ENCODE assay signal across 8 cellular contexts in the genomic region with DNA sequence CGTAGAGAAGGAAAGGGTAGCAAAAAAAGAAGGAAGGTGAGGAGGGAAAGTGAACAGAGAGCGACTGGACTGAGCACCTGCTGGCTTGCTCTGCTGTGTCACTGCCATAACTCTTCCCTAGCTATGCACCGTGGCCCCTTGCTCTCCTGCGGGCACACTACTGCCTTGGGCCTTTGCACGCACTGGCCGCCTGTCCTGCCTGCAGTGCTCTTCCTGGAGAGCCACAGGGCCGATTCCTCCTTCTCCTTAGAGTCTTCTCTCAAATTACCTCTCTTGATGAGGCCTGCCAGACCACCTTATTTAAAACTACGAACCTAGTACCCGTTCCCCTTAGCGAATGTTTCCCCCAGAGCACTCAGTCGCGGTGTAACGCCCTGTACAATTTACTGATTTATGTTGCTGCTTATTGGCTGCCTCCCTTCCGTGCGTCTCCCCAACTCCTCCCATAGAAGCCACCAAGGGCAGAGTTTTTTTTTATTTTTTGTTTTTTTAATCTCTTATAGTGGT.
DNase-seq lines count a peak whose midpoint lies in the region; ATAC-seq and TF ChIP-seq lines count a peak whose summit lies in the region.

No MANE protein-coding gene starts in this region.

- no peak overlapping the region for H3K9ac ChIP-seq in H9 (ENCODE audit: extremely low read depth, insufficient read length, low read length)

- no peak overlapping the region for H3K23ac ChIP-seq in H9 (ENCODE audit: insufficient read length, low read depth, low read length)

- peaks cover 11% of the 10 kb centered on the region for H3K4me1 ChIP-seq in H9 (ENCODE audit: insufficient read depth, low read length)

- H3K9me3 Mint-ChIP-seq in H9 (no peaks in the 10 kb centered on the region), T-cell (no peaks in the 10 kb centered on the region), neural crest cell (no peaks in the 10 kb centered on the region)

- H4K91ac ChIP-seq in H9 (ENCODE audit: insufficient read length, low read depth, low read length): no peak overlapping the region

- H4K20me1 ChIP-seq in H9 (ENCODE audit: control insufficient read depth, insufficient read depth, insufficient read length): no peaks in the 10 kb centered on the region

- CTCF ChIA-PET in T-cell (lab: Charles Lee): no interaction called here

- no peak overlapping the region for H3K56ac ChIP-seq in H9 (ENCODE audit: insufficient read length, low read depth, low read length)

- H3T11ph ChIP-seq in H9 (ENCODE audit: low read length): no peak overlapping the region

- no peak overlapping the region for H2BK12ac ChIP-seq in H9 (ENCODE audit: insufficient read length, low read depth, low read length)

- POLR2A ChIA-PET in T-cell (lab: Charles Lee): no interaction called here

- TF ChIP-seq CTCF in H9 (conservative IDR thresholded peaks at IDR 0.05): no peak
- no peak for TF ChIP-seq CTCF in neural crest cell (conservative IDR thresholded peaks at IDR 0.05)

- WGBS in H9 (ENCODE audit: extremely low coverage, insufficient read length, low lambda C conversion rate): no CpG with 5 or more reads among the region's 15 CpGs

- no peak overlapping the region for H4K8ac ChIP-seq in H9 (replicated peaks; ENCODE audit: insufficient read length, low read depth, low read length)

- H3K27ac Mint-ChIP-seq in H9: peak overlapping the region in 2 of 3 experiments; percentile 14 to 95; a peak in 4 of 7 replicates
- H3K27ac Mint-ChIP-seq in T-cell: peak overlapping the region; percentile 93 to 97
- peak overlapping the region; percentile 76 for H3K27ac Mint-ChIP-seq in neural crest cell (ENCODE audit: unreplicated experiment)

- H3K14ac ChIP-seq in H9 (ENCODE audit: insufficient read depth, low read length): no peak overlapping the region

- H3K4me3 Mint-ChIP-seq in H9: peak overlapping the region in 1 of 2 experiments; percentile 19; a peak in 4 of 5 replicates
- peak overlapping the region; percentile 81 to 94 (median 89) for H3K4me3 Mint-ChIP-seq in T-cell
- peak overlapping the region; percentile 61 for H3K4me3 Mint-ChIP-seq in neural crest cell

- H3K27ac ChIP-seq in H9 (ENCODE audit: insufficient read length, low read depth, low read length): no peak overlapping the region
- H3K27ac ChIP-seq in cingulate gyrus (ENCODE audit: low read depth, low read length): peak overlapping the region; percentile 32

- H2BK5ac ChIP-seq in H9 (ENCODE audit: insufficient read length, low read length): no peak overlapping the region

- no peak overlapping the region for H4K5ac ChIP-seq in H9 (ENCODE audit: insufficient read length, low read depth, low read length)

- no peaks in the 10 kb centered on the region for H3K79me1 ChIP-seq in H9 (ENCODE audit: insufficient read depth, low read depth, low read length, poor library complexity, severe bottlenecking)

- no peak overlapping the region for H3K4ac ChIP-seq in H9 (ENCODE audit: low read depth, low read length)

- peak; percentile 49 to 68 (median 50) for ATAC-seq in T-cell (replicated peaks in 1 of 4)
- no peak for ATAC-seq in GM18858 (IDR thresholded peaks at IDR 0.05; ENCODE audit: unreplicated experiment)
- no peak for ATAC-seq in HG03108 (IDR thresholded peaks at IDR 0.05; ENCODE audit: unreplicated experiment)

- no peaks in the 10 kb centered on the region for H3K9me3 ChIP-seq in H9 (ENCODE audit: control insufficient read depth, low read depth, low read length)

- DNase-seq in H9: no peak
- DNase-seq in T-cell: peak in 26 of 34 experiments; percentile 30 to 77 (median 56)
- DNase-seq in neural crest cell (ENCODE audit: low read depth, low spot score): no peak
- DNase-seq in NCI-H146 (lab: John Stamatoyannopoulos, UW): no peak
- no peak for DNase-seq in T1000 (lab: John Stamatoyannopoulos, UW)

- H3K27me3 ChIP-seq in H9 (ENCODE audit: insufficient read depth, low read length): no peaks in the 10 kb centered on the region

- H3K79me2 ChIP-seq in H9 (ENCODE audit: insufficient read depth, low read length): no peaks in the 10 kb centered on the region

- H3K18ac ChIP-seq in H9 (ENCODE audit: insufficient read length, low read depth, low read length): no peak overlapping the region

- H2BK120ac ChIP-seq in H9 (ENCODE audit: low read depth, low read length, poor library complexity, severe bottlenecking): no peak overlapping the region

- H3K4me2 ChIP-seq in H9 (ENCODE audit: insufficient read depth, insufficient read length, low read length): no peak overlapping the region

- no peak overlapping the region for H2AK5ac ChIP-seq in H9 (ENCODE audit: insufficient read length, low read length)

- H3K23me2 ChIP-seq in H9 (ENCODE audit: insufficient read length, low read depth, low read length, poor library complexity, severe bottlenecking): no peaks in the 10 kb centered on the region

- H3K36me3 Mint-ChIP-seq in H9 (ENCODE audit: insufficient read depth in 1 of 3, low read depth in 3 of 3): peaks cover 0 to 2% (median 0%) of the 10 kb centered on the region in 3 experiments; a peak in 2 of 7 replicates
- H3K36me3 Mint-ChIP-seq in T-cell: no peaks in the 10 kb centered on the region
- no peaks in the 10 kb centered on the region for H3K36me3 Mint-ChIP-seq in neural crest cell (ENCODE audit: low read depth)

- H3K27me3 Mint-ChIP-seq in H9 (ENCODE audit: low read depth) (no peaks in the 10 kb centered on the region; the same call in none of the 2 replicates), T-cell (no peaks in the 10 kb centered on the region), neural crest cell (ENCODE audit: low read depth) (no peaks in the 10 kb centered on the region)

- H2BK15ac ChIP-seq in H9 (ENCODE audit: low read depth, low read length): no peak overlapping the region

- H3K4me1 Mint-ChIP-seq in H9: peaks cover 37 to 42% of the 10 kb centered on the region in 2 experiments
- peaks cover 66 to 76% (median 70%) of the 10 kb centered on the region in 3 donors for H3K4me1 Mint-ChIP-seq in T-cell
- peaks cover 54% of the 10 kb centered on the region for H3K4me1 Mint-ChIP-seq in neural crest cell

- H2BK20ac ChIP-seq in H9 (ENCODE audit: low read depth, low read length, poor library complexity, severe bottlenecking): no peak overlapping the region

- H2AFZ ChIP-seq in H9 (ENCODE audit: low read length): no peak overlapping the region

Comparison
In these comparisons a context has a peak if more than half of its experiments do, and no peak if none do; other contexts are left out.
1. DNase-seq: peak in T-cell (26 of 34); none in H9 (single experiment), neural crest cell (single experiment), NCI-H146 (single experiment) and T1000 (single experiment).
2. ATAC-seq: peak in T-cell (4 of 4); none in GM18858 (single experiment) and HG03108 (single experiment).
3. Peak in every context shown above with its lines, with median percentiles within 50 percentile points of each other: H3K27ac Mint-ChIP-seq.